In the genomic region with DNA sequence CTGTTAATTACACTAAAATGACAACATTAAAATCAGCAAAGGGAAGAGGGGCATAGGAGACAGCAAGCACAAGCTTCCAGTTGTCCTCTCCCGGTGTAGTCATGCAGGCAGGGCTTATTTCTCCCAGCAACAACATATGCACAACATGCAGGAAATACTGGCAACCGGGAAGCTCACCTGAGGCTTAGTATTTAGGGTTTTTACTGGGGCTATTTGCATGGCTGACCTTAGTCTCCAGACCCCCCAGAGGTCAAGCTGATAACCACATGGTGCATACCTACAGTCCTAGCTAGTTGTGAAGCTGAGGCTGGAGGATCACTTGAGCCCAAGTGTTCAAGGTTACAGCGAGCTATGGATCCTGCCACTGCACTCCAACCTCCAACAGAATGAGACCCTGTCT, we compare ENCODE assay signal across 16 cellular contexts.
"Had no signal": no experiment of that assay in that cellular context is flagged by ENCODE, and none has a peak within 500 bp of the region (broad histone marks: within the 10 kb centered on the region; RNA-seq: fewer than 3 reads in every experiment).

No MANE protein-coding gene starts in this region.

- H3K27me3 ChIP-seq: gastrocnemius medialis, left lung, thyroid gland had no signal

- H3K27me3 Mint-ChIP-seq: activated CD4-positive, alpha-beta memory T cell treated with anti-CD3 and anti-CD28 coated beads for 36 hours; activated naive CD8-positive, alpha-beta T cell; progenitor cell of endocrine pancreas had no signal

- H3K4me3 ChIP-seq: gastrocnemius medialis, left lung, thyroid gland had no signal

- ATAC-seq: esophagus mucosa, gastrocnemius medialis, left lung had no signal

- DNase-seq: activated CD4-positive, alpha-beta memory T cell treated with anti-CD3 and anti-CD28 coated beads for 36 hours; activated CD4-positive, alpha-beta T cell treated with anti-CD3 and anti-CD28 coated beads for 4 hours; activated T-cell treated with anti-CD3 and anti-CD28 coated beads for 4 hours; effector CD4-positive, alpha-beta T cell; gastrocnemius medialis; head of caudate nucleus; left lung; stimulated activated CD4-positive, alpha-beta T cell treated with anti-CD3 and anti-CD28 coated beads, Interleukin-12 subunit alpha, Interleukin-12 subunit beta, amount 100 ng/mL, for 4 hours; stimulated activated CD4-positive, alpha-beta T cell treated with anti-CD3 and anti-CD28 coated beads, Interleukin-1b, Interleukin-23, amount 100 ng/mL, for 48 hours; stimulated activated naive CD4-positive, alpha-beta T cell treated with Interleukin-2 at 50 U/mL for 16 hours; thyroid gland had no signal

- H3K27ac Mint-ChIP-seq: activated CD4-positive, alpha-beta memory T cell treated with anti-CD3 and anti-CD28 coated beads for 36 hours; activated naive CD8-positive, alpha-beta T cell had no signal

- FAIRE-seq: bronchial epithelial cell, TTC549 had no signal

- H3K36me3 ChIP-seq: gastrocnemius medialis, left lung, thyroid gland had no signal

- H3K9me3 ChIP-seq: gastrocnemius medialis, left lung, thyroid gland had no signal

- H3K36me3 Mint-ChIP-seq: activated CD4-positive, alpha-beta memory T cell treated with anti-CD3 and anti-CD28 coated beads for 36 hours had no signal

- H3K4me3 Mint-ChIP-seq: activated CD4-positive, alpha-beta memory T cell treated with anti-CD3 and anti-CD28 coated beads for 36 hours; activated naive CD8-positive, alpha-beta T cell had no signal

- H3K9me3 Mint-ChIP-seq: activated CD4-positive, alpha-beta memory T cell treated with anti-CD3 and anti-CD28 coated beads for 36 hours had no signal

- H3K27ac ChIP-seq: gastrocnemius medialis, left lung, thyroid gland had no signal
